Comparison of ENCODE assay signal across 1 cellular context in the genomic region with DNA sequence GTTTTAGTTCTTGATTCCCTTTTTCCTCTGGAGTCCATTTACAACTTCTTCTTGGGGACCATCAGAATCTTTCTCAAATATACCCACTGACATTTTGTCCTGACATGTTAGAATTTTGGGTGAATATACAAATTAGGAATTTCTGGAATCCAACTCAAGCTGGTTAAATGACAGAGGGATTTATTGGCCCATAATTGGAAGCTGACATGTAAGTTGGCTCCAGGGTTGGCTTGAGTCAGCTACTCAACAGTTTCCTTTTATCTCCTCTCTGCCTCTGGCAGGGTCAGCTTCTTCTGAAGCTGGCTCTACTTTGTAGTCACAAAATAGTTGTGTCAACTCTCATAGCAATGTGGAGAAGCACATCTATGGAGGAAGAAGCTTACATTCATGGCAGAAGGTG.
TF ChIP-seq lines count a peak whose summit lies in the region.

No MANE protein-coding gene starts in this region.

TF ChIP-seq in HCT116, 20 proteins besides CTCF, POLR2A, EP300 and RAD21 (continued from another document):
- TF ChIP-seq, protein P1, sequence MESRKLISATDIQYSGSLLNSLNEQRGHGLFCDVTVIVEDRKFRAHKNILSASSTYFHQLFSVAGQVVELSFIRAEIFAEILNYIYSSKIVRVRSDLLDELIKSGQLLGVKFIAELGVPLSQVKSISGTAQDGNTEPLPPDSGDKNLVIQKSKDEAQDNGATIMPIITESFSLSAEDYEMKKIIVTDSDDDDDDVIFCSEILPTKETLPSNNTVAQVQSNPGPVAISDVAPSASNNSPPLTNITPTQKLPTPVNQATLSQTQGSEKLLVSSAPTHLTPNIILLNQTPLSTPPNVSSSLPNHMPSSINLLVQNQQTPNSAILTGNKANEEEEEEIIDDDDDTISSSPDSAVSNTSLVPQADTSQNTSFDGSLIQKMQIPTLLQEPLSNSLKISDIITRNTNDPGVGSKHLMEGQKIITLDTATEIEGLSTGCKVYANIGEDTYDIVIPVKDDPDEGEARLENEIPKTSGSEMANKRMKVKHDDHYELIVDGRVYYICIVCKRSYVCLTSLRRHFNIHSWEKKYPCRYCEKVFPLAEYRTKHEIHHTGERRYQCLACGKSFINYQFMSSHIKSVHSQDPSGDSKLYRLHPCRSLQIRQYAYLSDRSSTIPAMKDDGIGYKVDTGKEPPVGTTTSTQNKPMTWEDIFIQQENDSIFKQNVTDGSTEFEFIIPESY (IDR thresholded peaks at IDR 0.05; ENCODE audit: extremely low read depth, insufficient replicate concordance, low read length) = no peak
- TF ChIP-seq SP1 (IDR thresholded peaks at IDR 0.05; ENCODE audit: low read depth) (peak; percentile 71), ZFX (IDR thresholded peaks at IDR 0.05) (no peak)
TF ChIP-seq in HCT116: peak in this region for 5.
